25 cellular contexts compared by ENCODE assay signal in genomic region chr1:22369294-22370189, GRCh38.
DNase-seq lines count a peak whose midpoint lies in the region; ATAC-seq, FAIRE-seq and TF ChIP-seq lines count a peak whose summit lies in the region.
"Had no signal": no experiment of that assay in that cellular context is flagged by ENCODE, and none has a peak within 500 bp of the region (broad histone marks: within the 10 kb centered on the region; RNA-seq: fewer than 3 reads in every experiment).

No MANE protein-coding gene starts in this region.

- H3K4me3 ChIP-seq in right atrium auricular region (no peak overlapping the region), K562 (no peak overlapping the region), lower lobe of right lung (no peak overlapping the region)
- H3K4me3 ChIP-seq: A549; BLaER1 treated with 17β-estradiol and CSF1 and Interleukin-3, amounts not matched to agents 10 nM and 100 nM; GM12878; GM23338; HAP-1 had no signal

- ATAC-seq in Right ventricle myocardium inferior (peak; percentile 20), K562 (no peak), lower lobe of right lung (no peak)
- ATAC-seq: A549, GM12878 had no signal

- in situ Hi-C loops in K562 (cut with MboI): no loop called here

- CTCF ChIA-PET in K562 (lab: Yijun Ruan, JAX; ENCODE audit: low intra/inter-chr PET ratio): no interaction called here

- no peaks in the 10 kb centered on the region for H3K79me2 ChIP-seq in K562 (ENCODE audit: control insufficient read depth, insufficient read depth, low read length)

- FAIRE-seq in K562 (lab: Jason Lieb, UNC): no peak
- FAIRE-seq: A549, D721Med, GM12878, GM19239, H54 had no signal

- DNase-seq in Right ventricle myocardium inferior (ENCODE audit: missing footprints): no peak
- DNase-seq in right atrium auricular region (ENCODE audit: low spot score): no peak
- DNase-seq in K562 (ENCODE audit: extremely low read depth in 1 of 4, low spot score in 3 of 4): no peak
- peak; percentile 24 for DNase-seq in lower lobe of right lung
- DNase-seq in NCI-H510A treated with DMSO at 0.1 percent for 48 hours (lab: John Stamatoyannopoulos, UW): no peak
- DNase-seq in NCI-H2029 treated with DMSO at 0.1 percent for 48 hours (lab: John Stamatoyannopoulos, UW): no peak
- DNase-seq: 8988T; ACHN; AML-193; BE2C; CD4-positive, alpha-beta T cell; CD8-positive, alpha-beta memory T cell; DMS 273 treated with DMSO at 0.1 percent for 48 hours; DMS79; EL; GDM1; HFFc6 had no signal

- TF ChIP-seq EP300 in K562 (IDR thresholded peaks at IDR 0.05; ENCODE audit: low read length): no peak

- TF ChIP-seq CTCF in right atrium auricular region (IDR thresholded peaks at IDR 0.05): no peak
- no peak for TF ChIP-seq CTCF in K562 (IDR thresholded peaks at IDR 0.05 in 2 of 3, conservative IDR thresholded peaks at IDR 0.05 in 1 of 3; ENCODE audit: insufficient read depth in 2 of 3, low read depth in 1 of 3, low read length in 3 of 3)
- TF ChIP-seq CTCF in lower lobe of right lung (IDR thresholded peaks at IDR 0.05): no peak

- no peak for TF ChIP-seq RAD21 in K562 (CRISPR knock-in tag; conservative IDR thresholded peaks at IDR 0.05 in 1 of 2, IDR thresholded peaks at IDR 0.05 in 1 of 2)

- intact Hi-C loops in Right ventricle myocardium inferior (cut with DNase I) (no loop called here), K562 (cut with micrococcal nuclease) (no loop called here), lower lobe of right lung (cut with DNase I) (no loop called here)

- POLR2A ChIA-PET in K562 (lab: Yijun Ruan, JAX): interaction anchor here (0.6 kb wide), 1 partner anchor 28 kb away, joined by 3 read pairs; no protein-coding TSS in a partner anchor

- H3K27ac ChIP-seq in right atrium auricular region (no peak overlapping the region), K562 (ENCODE audit: extremely low read depth, low read depth, low read length) (no peak overlapping the region), lower lobe of right lung (no peak overlapping the region)
- H3K27ac ChIP-seq: A549; BLaER1 treated with 17β-estradiol and CSF1 and Interleukin-3, amounts not matched to agents 10 nM and 100 nM had no signal

- H4K20me1 ChIP-seq in K562 (replicated peaks; ENCODE audit: control insufficient read depth, insufficient read depth, low read length): no peaks in the 10 kb centered on the region
- H4K20me1 ChIP-seq: BLaER1 treated with 17β-estradiol and CSF1 and Interleukin-3, amounts not matched to agents 10 nM and 100 nM had no signal

- H2AFZ ChIP-seq in K562 (ENCODE audit: low read depth, low read length): no peak overlapping the region
- H2AFZ ChIP-seq: GM23338 had no signal

- H3K27me3 ChIP-seq in right atrium auricular region: no peaks in the 10 kb centered on the region
- H3K27me3 ChIP-seq in K562 (ENCODE audit: control insufficient read depth in 2 of 2, insufficient read depth in 2 of 2, low read length in 2 of 2): peaks cover 14 to 58% of the 10 kb centered on the region in 2 experiments
- peaks cover 16% of the 10 kb centered on the region for H3K27me3 ChIP-seq in lower lobe of right lung (ENCODE audit: low read depth)
- H3K27me3 ChIP-seq: BE2C; BLaER1 treated with 17β-estradiol and CSF1 and Interleukin-3, amounts not matched to agents 10 nM and 100 nM had no signal

- no peak overlapping the region for H3K4me2 ChIP-seq in K562 (ENCODE audit: insufficient read depth, low read length)
- H3K4me2 ChIP-seq: A549; BLaER1 treated with 17β-estradiol and CSF1 and Interleukin-3, amounts not matched to agents 10 nM and 100 nM; GM23338 had no signal

- H3K4me1 ChIP-seq in right atrium auricular region (no peaks in the 10 kb centered on the region), K562 (replicated peaks in 1 of 2; ENCODE audit: control insufficient read depth in 2 of 2, insufficient read depth in 2 of 2, low read length in 2 of 2) (peaks cover 0 to 4% of the 10 kb centered on the region in 2 experiments; a peak in 2 of 5 replicates), lower lobe of right lung (no peaks in the 10 kb centered on the region)
- H3K4me1 ChIP-seq: A549, HAP-1 had no signal

- no peaks in the 10 kb centered on the region for H3K36me3 ChIP-seq in right atrium auricular region
- no peaks in the 10 kb centered on the region for H3K36me3 ChIP-seq in K562 (ENCODE audit: control insufficient read depth, insufficient read depth, low read length)
- H3K36me3 ChIP-seq in lower lobe of right lung: no peaks in the 10 kb centered on the region
- H3K36me3 ChIP-seq: BE2C; BLaER1 treated with 17β-estradiol and CSF1 and Interleukin-3, amounts not matched to agents 10 nM and 100 nM; HAP-1 had no signal

- H3K9me3 ChIP-seq in right atrium auricular region (peaks cover 0 to 7% of the 10 kb centered on the region in 2 donors), K562 (replicated peaks; ENCODE audit: control insufficient read depth, insufficient read depth, low read depth, low read length) (no peaks in the 10 kb centered on the region), lower lobe of right lung (no peaks in the 10 kb centered on the region)
- H3K9me3 ChIP-seq: A549, BE2C, HAP-1 had no signal

- no peak for TF ChIP-seq POLR2A in K562 (conservative IDR thresholded peaks at IDR 0.05)

- no peaks in the 10 kb centered on the region for H3K9me1 ChIP-seq in K562 (ENCODE audit: control insufficient read depth, insufficient read depth, low read length)

- no peak overlapping the region for H3K9ac ChIP-seq in K562 (ENCODE audit: insufficient read depth in 1 of 2, low read depth in 2 of 2, low read length in 2 of 2)
- H3K9ac ChIP-seq: BLaER1 treated with 17β-estradiol and CSF1 and Interleukin-3, amounts not matched to agents 10 nM and 100 nM had no signal

- no TSS peak for BruUV-seq in K562 (replicated peaks; lab: Mats Ljungman, UMichigan)

- 0% methylated on average over 11 of the region's 11 CpGs for WGBS in K562 (ENCODE audit: insufficient coverage, low coverage, missing lambda C conversion rate)

TF ChIP-seq in K562, 482 proteins besides CTCF, POLR2A, EP300 and RAD21:
- TF ChIP-seq ZC3H8 (IDR thresholded peaks at IDR 0.05) (no peak), HNRNPK (IDR thresholded peaks at IDR 0.05; ENCODE audit: low read depth, low read length, poor library complexity, severe bottlenecking) (peak; percentile 20), ILK (tag; IDR thresholded peaks at IDR 0.05; ENCODE audit: borderline replicate concordance, low read depth) (no peak), RBBP5 (IDR thresholded peaks at IDR 0.05; ENCODE audit: borderline replicate concordance, insufficient read depth, low read length, poor library complexity, severe bottlenecking) (no peak)
